In genomic region chr2:229780856-229781773, GRCh38 we compare ENCODE assay signal across 8 cellular contexts.
DNase-seq lines count a peak whose midpoint lies in the region; ATAC-seq and TF ChIP-seq lines count a peak whose summit lies in the region.

No MANE protein-coding gene starts in this region.

- H3K27me3 Mint-ChIP-seq in activated naive CD8-positive, alpha-beta T cell treated with anti-CD3 and anti-CD28 coated beads, Interleukin-2, amount 50 U/mL, for 24 hours, result no peaks in the 10 kb centered on the region

- H3K4me3 ChIP-seq in heart right ventricle (no peak overlapping the region), psoas muscle (no peak overlapping the region)

- DNase-seq in DMS53 treated with DMSO at 0.1 percent for 48 hours (lab: John Stamatoyannopoulos, UW; ENCODE audit: unreplicated experiment) (peak; percentile 19), NCI-H2029 (lab: John Stamatoyannopoulos, UW) (peak; percentile 27), heart right ventricle (no peak), psoas muscle (no peak), mucosa of gallbladder (ENCODE audit: low spot score) (no peak)
- DNase-seq in activated naive CD8-positive, alpha-beta T cell treated with anti-CD3 and anti-CD28 coated beads, Interleukin-2, amount 50 U/mL, for 24 hours, result no peak

- no peak overlapping the region for H3K27ac Mint-ChIP-seq in activated naive CD8-positive, alpha-beta T cell treated with anti-CD3 and anti-CD28 coated beads, Interleukin-2, amount 50 U/mL, for 24 hours

- H3K4me1 Mint-ChIP-seq in activated naive CD8-positive, alpha-beta T cell treated with anti-CD3 and anti-CD28 coated beads, Interleukin-2, amount 50 U/mL, for 24 hours, result peaks cover 12% of the 10 kb centered on the region

- H3K27me3 ChIP-seq in heart right ventricle (no peaks in the 10 kb centered on the region), psoas muscle (ENCODE audit: insufficient read depth in 3 of 3, low read length in 2 of 3) (no peaks in the 10 kb centered on the region)

- H3K36me3 ChIP-seq in heart right ventricle (peaks cover 0 to 98% (median 35%) of the 10 kb centered on the region in 9 donors), psoas muscle (ENCODE audit: insufficient read depth in 1 of 2, low read depth in 1 of 2) (peaks cover 12 to 88% of the 10 kb centered on the region in 2 donors)

- H3K27ac ChIP-seq in heart right ventricle, result peak overlapping the region in 1 of 10 donors; percentile 43
- no peak overlapping the region for H3K27ac ChIP-seq in psoas muscle

- no peaks in the 10 kb centered on the region for H3K9me3 Mint-ChIP-seq in activated naive CD8-positive, alpha-beta T cell treated with anti-CD3 and anti-CD28 coated beads, Interleukin-2, amount 50 U/mL, for 24 hours

- H3K4me3 Mint-ChIP-seq in activated naive CD8-positive, alpha-beta T cell treated with anti-CD3 and anti-CD28 coated beads, Interleukin-2, amount 50 U/mL, for 24 hours, result no peak overlapping the region

- TF ChIP-seq CTCF in heart right ventricle (IDR thresholded peaks at IDR 0.05) (peak; percentile 82 to 93 (median 87)), psoas muscle (IDR thresholded peaks at IDR 0.05) (peak; percentile 89)

- intact Hi-C loops in heart right ventricle (cut with DNase I), result loop anchor here in 2 of 10 donors (5.0 to 10.0 kb wide), 2 partner anchors 131 to 834 kb away; no protein-coding TSS in a partner anchor
- intact Hi-C loops in psoas muscle (cut with DNase I), result loop anchor here in 1 of 2 donors (10.0 kb wide), 1 partner anchor 384 kb away; no protein-coding TSS in a partner anchor

- ATAC-seq in GM21786 (IDR thresholded peaks at IDR 0.05; ENCODE audit: unreplicated experiment) (peak; percentile 42), heart right ventricle (peak; percentile 28 to 86 (median 74)), psoas muscle (peak; percentile 60 to 84 (median 76)), HG03378 (IDR thresholded peaks at IDR 0.05; ENCODE audit: unreplicated experiment) (no peak)
- peak; percentile 28 for ATAC-seq in activated naive CD8-positive, alpha-beta T cell treated with anti-CD3 and anti-CD28 coated beads, Interleukin-2, amount 50 U/mL, for 24 hours

- no peaks in the 10 kb centered on the region for H3K9me3 ChIP-seq in heart right ventricle
- H3K9me3 ChIP-seq in psoas muscle, result no peaks in the 10 kb centered on the region

- H3K4me1 ChIP-seq in heart right ventricle (peaks cover 0 to 12% (median 0%) of the 10 kb centered on the region in 9 donors), psoas muscle (peaks cover 8% of the 10 kb centered on the region)

- H3K36me3 Mint-ChIP-seq in activated naive CD8-positive, alpha-beta T cell treated with anti-CD3 and anti-CD28 coated beads, Interleukin-2, amount 50 U/mL, for 24 hours (ENCODE audit: low read depth), result peaks cover 57% of the 10 kb centered on the region

Comparison
In these comparisons a context has a peak if more than half of its experiments do, and no peak if none do; other contexts are left out.
1. DNase-seq: peak in DMS53 treated with DMSO at 0.1 percent for 48 hours (single experiment) and NCI-H2029 (single experiment); none in activated naive CD8-positive, alpha-beta T cell treated with anti-CD3 and anti-CD28 coated beads, Interleukin-2, amount 50 U/mL, for 24 hours (single experiment), heart right ventricle (0 of 2), psoas muscle (0 of 2) and mucosa of gallbladder (single experiment).